Comparison of ENCODE assay signal across 18 cellular contexts in the genomic region with DNA sequence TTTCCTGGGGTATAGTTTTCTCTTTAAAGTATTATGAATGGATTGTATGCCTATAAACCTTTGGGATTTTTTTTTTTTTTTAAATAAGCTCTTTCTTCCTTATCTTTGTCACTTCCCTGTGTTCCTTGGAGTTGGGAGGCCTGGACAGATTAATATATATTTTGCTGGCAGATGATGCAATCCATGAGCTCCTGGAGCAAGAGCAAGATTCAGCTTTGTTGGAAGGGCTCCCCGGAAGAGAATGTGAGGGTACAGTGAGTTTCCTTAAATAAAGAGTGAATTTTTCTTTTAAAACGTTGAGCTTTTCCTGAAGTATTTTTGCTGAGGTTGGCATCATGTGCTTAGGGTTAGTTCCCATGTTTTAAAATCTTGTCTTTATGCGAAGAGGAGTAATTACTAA.
"Had no signal": no experiment of that assay in that cellular context is flagged by ENCODE, and none has a peak within 500 bp of the region (broad histone marks: within the 10 kb centered on the region; RNA-seq: fewer than 3 reads in every experiment).

No MANE protein-coding gene starts in this region.

- DNase-seq: activated CD4-positive, alpha-beta T cell treated with anti-CD3 and anti-CD28 coated beads, Interleukin-2, amount 50 U/mL, for 1 hour; activated CD8-positive, alpha-beta memory T cell treated with anti-CD3 and anti-CD28 coated beads for 24 hours; activated naive CD4-positive, alpha-beta T cell; head of caudate nucleus; immature natural killer cell; nucleus accumbens; posterior cingulate gyrus; retina; stimulated activated CD4-positive, alpha-beta T cell treated with anti-CD3 and anti-CD28 coated beads, Interleukin-2, amount 100 ng/mL, for 48 hours had no signal

- H3K4me3 Mint-ChIP-seq: immature natural killer cell; nephron; stimulated activated memory B cell treated with anti-CD40 and anti-IgM and Interleukin-4, amounts not matched to agents 10 μg/mL and 1 μg/mL and 100 μg/mL, for 72 hours had no signal

- H3K9me3 ChIP-seq: ascending aorta, esophagus muscularis mucosa had no signal

- H3K27ac ChIP-seq: ascending aorta, cardiac muscle cell, esophagus muscularis mucosa, tibial nerve had no signal

- H3K27me3 ChIP-seq: ascending aorta, cardiac muscle cell, esophagus muscularis mucosa, tibial nerve had no signal

- H3K4me1 Mint-ChIP-seq: stimulated activated memory B cell treated with anti-CD40 and anti-IgM and Interleukin-4, amounts not matched to agents 10 μg/mL and 1 μg/mL and 100 μg/mL, for 72 hours had no signal

- H3K27ac Mint-ChIP-seq: nephron; stimulated activated memory B cell treated with anti-CD40 and anti-IgM and Interleukin-4, amounts not matched to agents 10 μg/mL and 1 μg/mL and 100 μg/mL, for 72 hours had no signal

- ATAC-seq: activated CD4-positive, CD25-positive, alpha-beta regulatory T cell treated with anti-CD3 and anti-CD28 coated beads, Interleukin-2, amount 50 U/mL, for 24 hours; stimulated activated memory B cell treated with anti-CD40 and anti-IgM and Interleukin-4, amounts not matched to agents 10 μg/mL and 1 μg/mL and 100 μg/mL, for 72 hours had no signal

- FAIRE-seq: colon, frontal cortex had no signal

- H3K27me3 Mint-ChIP-seq: stimulated activated memory B cell treated with anti-CD40 and anti-IgM and Interleukin-4, amounts not matched to agents 10 μg/mL and 1 μg/mL and 100 μg/mL, for 72 hours had no signal

- H3K4me3 ChIP-seq: ascending aorta, cardiac muscle cell, esophagus muscularis mucosa, tibial nerve had no signal

- H3K36me3 Mint-ChIP-seq: immature natural killer cell; stimulated activated memory B cell treated with anti-CD40 and anti-IgM and Interleukin-4, amounts not matched to agents 10 μg/mL and 1 μg/mL and 100 μg/mL, for 72 hours had no signal

- H3K4me1 ChIP-seq: ascending aorta, tibial nerve had no signal

- H3K36me3 ChIP-seq: ascending aorta, cardiac muscle cell, esophagus muscularis mucosa, tibial nerve had no signal

- H3K9me3 Mint-ChIP-seq: immature natural killer cell; nephron; stimulated activated memory B cell treated with anti-CD40 and anti-IgM and Interleukin-4, amounts not matched to agents 10 μg/mL and 1 μg/mL and 100 μg/mL, for 72 hours had no signal
